ENCODE assay signal across 19 cellular contexts in the genomic region with DNA sequence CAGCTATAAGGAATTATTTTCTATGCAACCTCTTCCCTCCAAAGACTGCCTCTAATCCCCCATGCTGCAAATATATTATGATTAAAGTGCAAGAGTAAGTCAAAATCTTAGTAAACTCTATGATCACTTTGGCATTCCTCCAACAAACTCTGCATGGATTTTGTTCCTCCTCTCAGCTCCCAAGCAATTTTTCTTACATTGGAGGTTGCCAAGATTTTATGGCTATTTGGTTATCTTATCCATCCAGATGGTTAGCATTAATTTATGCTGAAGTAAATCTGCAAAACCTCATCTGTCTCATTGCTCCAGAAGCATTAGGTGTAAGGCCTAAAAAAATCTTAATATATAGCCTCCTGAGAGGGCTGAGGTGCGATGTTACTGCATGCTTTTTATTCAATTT.
DNase-seq lines count a peak whose midpoint lies in the region; TF ChIP-seq lines count a peak whose summit lies in the region.
"Had no signal": no experiment of that assay in that cellular context is flagged by ENCODE, and none has a peak within 500 bp of the region (broad histone marks: within the 10 kb centered on the region; RNA-seq: fewer than 3 reads in every experiment).

No MANE protein-coding gene starts in this region.

- H3K9ac ChIP-seq in BLaER1 treated with 17β-estradiol and CSF1 and Interleukin-3, amounts not matched to agents 10 nM and 100 nM, result no peak overlapping the region
- no peak overlapping the region for H3K9ac ChIP-seq in adipocyte (ENCODE audit: low read length)

- DNase-seq in adipocyte (ENCODE audit: low read depth) (peak; percentile 56), fibroblast of peridontal ligament (ENCODE audit: extremely low read depth) (peak; percentile 94), NCI-H226 (no peak), SW480 (ENCODE audit: low spot score) (no peak), NCI-H526 treated with DMSO at 0.1 percent for 48 hours (lab: John Stamatoyannopoulos, UW) (no peak), NCI-H1417 treated with DMSO at 0.1 percent for 48 hours (lab: John Stamatoyannopoulos, UW) (no peak)
- DNase-seq: activated CD4-positive, alpha-beta T cell treated with anti-CD3 and anti-CD28 coated beads for 48 hours; activated naive CD8-positive, alpha-beta T cell treated with anti-CD3 and anti-CD28 coated beads, Interleukin-2, amount 50 U/mL, for 24 hours; activated T-cell treated with anti-CD3 and anti-CD28 coated beads, Interleukin-2, amount 50 U/mL, for 4 hours; KG1; kidney glomerular epithelial cell; NCI-H146; occipital lobe; stimulated activated CD4-positive, alpha-beta T cell treated with anti-CD3 and anti-CD28 coated beads, Interleukin-2, amount 100 ng/mL, for 48 hours; stimulated activated CD8-positive, alpha-beta memory T cell treated with anti-CD3 and anti-CD28 coated beads, Interleukin-4, amount 100 ng/mL, for 48 hours; T1000 had no signal

- CTCF ChIA-PET in HEK293 (lab: Yijun Ruan, JAX), result no interaction called here

- H3K27ac ChIP-seq in BLaER1 treated with 17β-estradiol and CSF1 and Interleukin-3, amounts not matched to agents 10 nM and 100 nM, result peak overlapping the region in 8 of 11 experiments; percentile 87 to 96 (median 92); a peak in 14 of 22 replicates
- no peak overlapping the region for H3K27ac ChIP-seq in HEK293 (ENCODE audit: extremely low read depth, low read depth, low read length)
- H3K27ac ChIP-seq: coronary artery had no signal

- H3K27me3 ChIP-seq in BLaER1 treated with 17β-estradiol and CSF1 and Interleukin-3, amounts not matched to agents 10 nM and 100 nM, result no peaks in the 10 kb centered on the region
- no peaks in the 10 kb centered on the region for H3K27me3 ChIP-seq in adipocyte (replicated peaks; ENCODE audit: control insufficient read depth, insufficient read depth, low read length)

- H3K36me3 ChIP-seq in BLaER1 treated with 17β-estradiol and CSF1 and Interleukin-3, amounts not matched to agents 10 nM and 100 nM, result peaks cover 0 to 17% (median 0%) of the 10 kb centered on the region in 11 experiments; a peak in 2 of 22 replicates
- H3K36me3 ChIP-seq in HEK293 (ENCODE audit: control insufficient read depth in 2 of 2, insufficient read depth in 1 of 2, low read length in 2 of 2) (no peaks in the 10 kb centered on the region), adipocyte (ENCODE audit: control insufficient read depth, insufficient read depth, low read length, severe bottlenecking) (no peaks in the 10 kb centered on the region)

- no peak overlapping the region for H3K4me3 ChIP-seq in BLaER1 treated with 17β-estradiol and CSF1 and Interleukin-3, amounts not matched to agents 10 nM and 100 nM
- H3K4me3 ChIP-seq in HEK293 (ENCODE audit: low read depth, low read length) (no peak overlapping the region), adipocyte (ENCODE audit: low read length) (no peak overlapping the region)
- H3K4me3 ChIP-seq: coronary artery had no signal

- TF ChIP-seq CTCF in HEK293 (tag by site-specific recombination; IDR thresholded peaks at IDR 0.05), result no peak

- H4K20me1 ChIP-seq in BLaER1 treated with 17β-estradiol and CSF1 and Interleukin-3, amounts not matched to agents 10 nM and 100 nM, result peaks cover 0 to 31% (median 0%) of the 10 kb centered on the region in 11 experiments; a peak in 7 of 22 replicates

- peaks cover 0 to 7% (median 0%) of the 10 kb centered on the region in 11 experiments; a peak in 2 of 22 replicates for H3K9me3 ChIP-seq in BLaER1 treated with 17β-estradiol and CSF1 and Interleukin-3, amounts not matched to agents 10 nM and 100 nM (replicated peaks in 1 of 11)
- H3K9me3 ChIP-seq in HEK293 (ENCODE audit: control insufficient read depth, insufficient read depth, low read depth, low read length) (no peaks in the 10 kb centered on the region), adipocyte (ENCODE audit: control insufficient read depth, low read length) (no peaks in the 10 kb centered on the region)

- POLR2A ChIA-PET in HEK293 (lab: Yijun Ruan, JAX), result interaction anchor here (0.6 kb wide), 1 partner anchor 333 kb away, joined by 8 read pairs; no protein-coding TSS in a partner anchor

- peaks cover 85 to 100% (median 99%) of the 10 kb centered on the region in 10 experiments for H3K4me1 ChIP-seq in BLaER1 treated with 17β-estradiol and CSF1 and Interleukin-3, amounts not matched to agents 10 nM and 100 nM
- peaks cover 11% of the 10 kb centered on the region for H3K4me1 ChIP-seq in HEK293 (ENCODE audit: control insufficient read depth, insufficient read depth, low read length)
- peaks cover 17% of the 10 kb centered on the region for H3K4me1 ChIP-seq in adipocyte (ENCODE audit: control insufficient read depth, insufficient read depth, low read length)

- H3K4me2 ChIP-seq in BLaER1 treated with 17β-estradiol and CSF1 and Interleukin-3, amounts not matched to agents 10 nM and 100 nM, result peak overlapping the region in 8 of 11 experiments; percentile 81 to 95 (median 88); a peak in 12 of 22 replicates

TF ChIP-seq in HEK293, 187 proteins besides CTCF, POLR2A, EP300 and RAD21:
- TF ChIP-seq, protein P1, sequence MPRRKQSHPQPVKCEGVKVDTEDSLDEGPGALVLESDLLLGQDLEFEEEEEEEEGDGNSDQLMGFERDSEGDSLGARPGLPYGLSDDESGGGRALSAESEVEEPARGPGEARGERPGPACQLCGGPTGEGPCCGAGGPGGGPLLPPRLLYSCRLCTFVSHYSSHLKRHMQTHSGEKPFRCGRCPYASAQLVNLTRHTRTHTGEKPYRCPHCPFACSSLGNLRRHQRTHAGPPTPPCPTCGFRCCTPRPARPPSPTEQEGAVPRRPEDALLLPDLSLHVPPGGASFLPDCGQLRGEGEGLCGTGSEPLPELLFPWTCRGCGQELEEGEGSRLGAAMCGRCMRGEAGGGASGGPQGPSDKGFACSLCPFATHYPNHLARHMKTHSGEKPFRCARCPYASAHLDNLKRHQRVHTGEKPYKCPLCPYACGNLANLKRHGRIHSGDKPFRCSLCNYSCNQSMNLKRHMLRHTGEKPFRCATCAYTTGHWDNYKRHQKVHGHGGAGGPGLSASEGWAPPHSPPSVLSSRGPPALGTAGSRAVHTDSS (tag by site-specific recombination; IDR thresholded peaks at IDR 0.05), result 0 out of 2 replicates have a peak, but pooled peaks have one; percentile 6
- TF ChIP-seq, protein P2, sequence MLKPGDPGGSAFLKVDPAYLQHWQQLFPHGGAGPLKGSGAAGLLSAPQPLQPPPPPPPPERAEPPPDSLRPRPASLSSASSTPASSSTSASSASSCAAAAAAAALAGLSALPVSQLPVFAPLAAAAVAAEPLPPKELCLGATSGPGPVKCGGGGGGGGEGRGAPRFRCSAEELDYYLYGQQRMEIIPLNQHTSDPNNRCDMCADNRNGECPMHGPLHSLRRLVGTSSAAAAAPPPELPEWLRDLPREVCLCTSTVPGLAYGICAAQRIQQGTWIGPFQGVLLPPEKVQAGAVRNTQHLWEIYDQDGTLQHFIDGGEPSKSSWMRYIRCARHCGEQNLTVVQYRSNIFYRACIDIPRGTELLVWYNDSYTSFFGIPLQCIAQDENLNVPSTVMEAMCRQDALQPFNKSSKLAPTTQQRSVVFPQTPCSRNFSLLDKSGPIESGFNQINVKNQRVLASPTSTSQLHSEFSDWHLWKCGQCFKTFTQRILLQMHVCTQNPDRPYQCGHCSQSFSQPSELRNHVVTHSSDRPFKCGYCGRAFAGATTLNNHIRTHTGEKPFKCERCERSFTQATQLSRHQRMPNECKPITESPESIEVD (tag by site-specific recombination; IDR thresholded peaks at IDR 0.05), result peak; percentile 79
- TF ChIP-seq ZFP69B (tag by site-specific recombination; IDR thresholded peaks at IDR 0.05), result no peak

Comparison
In these comparisons a context has a peak if more than half of its experiments do, and no peak if none do; other contexts are left out.
1. DNase-seq: peak in adipocyte (single experiment) and fibroblast of peridontal ligament (single experiment); none in NCI-H226 (single experiment), SW480 (single experiment), NCI-H526 treated with DMSO at 0.1 percent for 48 hours (single experiment) and NCI-H1417 treated with DMSO at 0.1 percent for 48 hours (single experiment).